Comparison of ENCODE assay signal across 2 cellular contexts in the genomic region with DNA sequence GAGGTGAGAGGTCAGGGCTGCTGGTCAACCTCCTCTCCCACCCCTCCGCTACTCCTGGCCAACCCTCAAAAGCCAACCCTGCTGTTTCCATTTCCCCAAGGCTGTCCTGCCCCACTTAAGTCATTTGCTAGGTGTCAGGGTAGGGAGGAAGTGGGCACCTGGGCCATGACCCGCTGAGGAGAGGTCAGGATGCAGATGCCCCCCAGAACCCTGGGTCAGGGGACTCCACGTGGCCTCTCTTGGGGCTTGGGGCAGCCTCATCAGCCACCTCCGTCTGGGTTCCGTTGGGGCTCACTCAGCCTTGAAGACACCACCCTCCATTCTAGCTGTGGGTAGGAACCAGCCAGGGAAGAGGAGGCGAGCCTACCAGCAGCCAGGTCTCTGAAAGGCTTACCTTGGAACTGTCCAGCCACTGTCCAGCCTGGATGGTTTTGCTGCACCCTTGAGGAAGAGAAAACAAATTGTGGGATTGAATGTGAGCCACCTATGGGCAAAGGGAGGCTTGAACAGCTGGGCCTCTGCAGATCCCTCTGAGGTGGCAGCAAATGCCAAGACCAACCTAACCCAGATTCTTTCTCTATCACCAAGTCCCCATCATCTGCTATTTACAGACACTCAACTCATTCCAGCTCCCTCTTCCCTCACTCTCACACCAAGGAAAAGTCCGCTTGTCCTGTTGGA.
TF ChIP-seq lines count a peak whose summit lies in the region.

No MANE protein-coding gene starts in this region.

TF ChIP-seq in GM12891, 5 proteins besides CTCF, POLR2A, EP300 and RAD21:
- no peak for TF ChIP-seq POU2F2 (IDR thresholded peaks at IDR 0.05; ENCODE audit: low read depth, low read length)
- TF ChIP-seq TAF1 (IDR thresholded peaks at IDR 0.05; ENCODE audit: low read depth, low read length): no peak
- TF ChIP-seq SPI1 (IDR thresholded peaks at IDR 0.05; ENCODE audit: low read depth, low read length): 0 out of 2 replicates have a peak, but pooled peaks have one; percentile 5
- TF ChIP-seq POLR2AphosphoS5 (IDR thresholded peaks at IDR 0.05; ENCODE audit: low read depth, low read length): no peak
- TF ChIP-seq PAX5 (IDR thresholded peaks at IDR 0.05; ENCODE audit: insufficient read depth, low read length, severe bottlenecking): no peak

TF ChIP-seq in GM12878, 131 proteins besides CTCF, POLR2A, EP300 and RAD21:
- TF ChIP-seq SRF (IDR thresholded peaks at IDR 0.05; ENCODE audit: low read depth in 2 of 2, low read length in 2 of 2) (no peak), NR2F1 (conservative IDR thresholded peaks at IDR 0.05) (0 out of 2 replicates have a peak, but pooled peaks have one; percentile 24)
